Comparison of ENCODE assay signal across 2 cellular contexts in genomic region chr13:30375436-30375835, GRCh38.
TF ChIP-seq lines count a peak whose summit lies in the region.

No MANE protein-coding gene starts in this region.

TF ChIP-seq in SK-N-SH treated with all-trans-retinoic acid at 6 μM for 48 hours, 23 proteins besides CTCF, POLR2A, EP300 and RAD21 (continued from another document):
- TF ChIP-seq, protein P1, sequence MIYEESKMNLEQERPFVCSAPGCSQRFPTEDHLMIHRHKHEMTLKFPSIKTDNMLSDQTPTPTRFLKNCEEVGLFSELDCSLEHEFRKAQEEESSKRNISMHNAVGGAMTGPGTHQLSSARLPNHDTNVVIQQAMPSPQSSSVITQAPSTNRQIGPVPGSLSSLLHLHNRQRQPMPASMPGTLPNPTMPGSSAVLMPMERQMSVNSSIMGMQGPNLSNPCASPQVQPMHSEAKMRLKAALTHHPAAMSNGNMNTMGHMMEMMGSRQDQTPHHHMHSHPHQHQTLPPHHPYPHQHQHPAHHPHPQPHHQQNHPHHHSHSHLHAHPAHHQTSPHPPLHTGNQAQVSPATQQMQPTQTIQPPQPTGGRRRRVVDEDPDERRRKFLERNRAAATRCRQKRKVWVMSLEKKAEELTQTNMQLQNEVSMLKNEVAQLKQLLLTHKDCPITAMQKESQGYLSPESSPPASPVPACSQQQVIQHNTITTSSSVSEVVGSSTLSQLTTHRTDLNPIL (CRISPR knock-in tag; IDR thresholded peaks at IDR 0.05; ENCODE audit: low read depth), result no peak
- TF ChIP-seq CSRNP3 (CRISPR knock-in tag; IDR thresholded peaks at IDR 0.05), result no peak
- no peak for TF ChIP-seq OSR1 (CRISPR knock-in tag; IDR thresholded peaks at IDR 0.05)
- no peak for TF ChIP-seq PATZ1 (CRISPR knock-in tag; IDR thresholded peaks at IDR 0.05; ENCODE audit: borderline replicate concordance)
- TF ChIP-seq TSHZ2 (CRISPR knock-in tag; IDR thresholded peaks at IDR 0.05), result no peak
- TF ChIP-seq ZFP30 (CRISPR knock-in tag; IDR thresholded peaks at IDR 0.05), result no peak
- no peak for TF ChIP-seq ZFP3 (CRISPR knock-in tag; IDR thresholded peaks at IDR 0.05)
- TF ChIP-seq GLIS3 (CRISPR knock-in tag; IDR thresholded peaks at IDR 0.05), result no peak
- no peak for TF ChIP-seq ZNF8 (CRISPR knock-in tag; IDR thresholded peaks at IDR 0.05)
- TF ChIP-seq ARNTL (CRISPR knock-in tag; IDR thresholded peaks at IDR 0.05; ENCODE audit: borderline replicate concordance, low read depth), result no peak
- TF ChIP-seq SNAI2 (CRISPR knock-in tag; IDR thresholded peaks at IDR 0.05), result no peak
- no peak for TF ChIP-seq TCF4 (CRISPR knock-in tag; IDR thresholded peaks at IDR 0.05; ENCODE audit: borderline replicate concordance)
- no peak for TF ChIP-seq ZC3H10 (CRISPR knock-in tag; IDR thresholded peaks at IDR 0.05)
- no peak for TF ChIP-seq ESRRG (CRISPR knock-in tag; IDR thresholded peaks at IDR 0.05)
- TF ChIP-seq ZNF565 (CRISPR knock-in tag; conservative IDR thresholded peaks at IDR 0.05; ENCODE audit: low read depth), result no peak
- TF ChIP-seq POU6F1 (CRISPR knock-in tag; IDR thresholded peaks at IDR 0.05; ENCODE audit: borderline replicate concordance, low read depth), result no peak
- TF ChIP-seq RARB (CRISPR knock-in tag; IDR thresholded peaks at IDR 0.05), result no peak

TF ChIP-seq in SK-N-SH, 30 proteins besides CTCF, POLR2A, EP300 and RAD21 (continued from another document):
- TF ChIP-seq GATA2 (CRISPR knock-in tag; IDR thresholded peaks at IDR 0.05) (no peak), RCOR1 (IDR thresholded peaks at IDR 0.05; ENCODE audit: low read length) (no peak), FOXJ3 (CRISPR knock-in tag; IDR thresholded peaks at IDR 0.05) (no peak), RXRA (IDR thresholded peaks at IDR 0.05; ENCODE audit: borderline replicate concordance, low read depth) (no peak), RFX5 (IDR thresholded peaks at IDR 0.05; ENCODE audit: low read length) (no peak), FOSL2 (IDR thresholded peaks at IDR 0.05; ENCODE audit: borderline replicate concordance, low read depth) (no peak), CHD2 (IDR thresholded peaks at IDR 0.05; ENCODE audit: low read length, partially characterized antibody) (no peak)
- TF ChIP-seq, protein P2, sequence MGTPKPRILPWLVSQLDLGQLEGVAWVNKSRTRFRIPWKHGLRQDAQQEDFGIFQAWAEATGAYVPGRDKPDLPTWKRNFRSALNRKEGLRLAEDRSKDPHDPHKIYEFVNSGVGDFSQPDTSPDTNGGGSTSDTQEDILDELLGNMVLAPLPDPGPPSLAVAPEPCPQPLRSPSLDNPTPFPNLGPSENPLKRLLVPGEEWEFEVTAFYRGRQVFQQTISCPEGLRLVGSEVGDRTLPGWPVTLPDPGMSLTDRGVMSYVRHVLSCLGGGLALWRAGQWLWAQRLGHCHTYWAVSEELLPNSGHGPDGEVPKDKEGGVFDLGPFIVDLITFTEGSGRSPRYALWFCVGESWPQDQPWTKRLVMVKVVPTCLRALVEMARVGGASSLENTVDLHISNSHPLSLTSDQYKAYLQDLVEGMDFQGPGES (IDR thresholded peaks at IDR 0.05; ENCODE audit: low read depth, low read length), result no peak
